In the genomic region with DNA sequence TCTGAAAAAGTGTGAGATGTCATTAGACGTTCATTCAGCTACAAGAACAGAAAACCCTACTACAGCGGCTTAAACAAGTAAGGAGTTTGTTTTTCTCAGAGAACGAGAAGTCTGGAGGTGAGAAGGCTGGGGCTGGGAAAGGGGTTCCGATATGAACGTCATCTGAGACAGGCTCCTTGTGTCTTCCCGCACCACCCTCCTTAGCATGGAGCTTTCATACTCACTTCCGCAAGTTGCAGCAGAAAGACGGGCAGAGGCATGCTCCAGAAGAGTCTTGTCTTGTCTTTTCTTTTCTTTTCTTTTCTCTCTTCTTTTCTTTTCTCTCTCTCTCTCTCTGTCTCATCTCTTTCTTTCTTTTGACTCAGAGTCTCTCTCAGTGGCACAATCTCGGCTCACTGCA, we compare ENCODE assay signal across 18 cellular contexts. TPM values are rescaled to one million over a fixed set of nuclear protein-coding genes. Genes with fewer than 3 reads are reported as not detected.
DNase-seq lines count a peak whose midpoint lies in the region; ATAC-seq, FAIRE-seq and TF ChIP-seq lines count a peak whose summit lies in the region.
"Had no signal": no experiment of that assay in that cellular context is flagged by ENCODE, and none has a peak within 500 bp of the region (broad histone marks: within the 10 kb centered on the region; RNA-seq: fewer than 3 reads in every experiment).

No MANE protein-coding gene starts in this region.

- no peaks in the 10 kb centered on the region for H3K79me2 ChIP-seq in endothelial cell of umbilical vein (ENCODE audit: control insufficient read depth, insufficient read depth, low read length)

- FAIRE-seq in endothelial cell of umbilical vein (lab: Jason Lieb, UNC) = peak; percentile 59
- FAIRE-seq: A549, GM18507 had no signal

- no peak overlapping the region for H3K9ac ChIP-seq in endothelial cell of umbilical vein (replicated peaks; ENCODE audit: extremely low read depth, insufficient read depth, low read length)
- H3K9ac ChIP-seq: GM23248 had no signal

- no peak for TF ChIP-seq POLR2A in endothelial cell of umbilical vein (IDR thresholded peaks at IDR 0.05; ENCODE audit: low read depth, low read length)

- H3K4me1 ChIP-seq in endothelial cell of umbilical vein (ENCODE audit: control insufficient read depth, extremely low read depth, insufficient read depth, low read length) (no peaks in the 10 kb centered on the region), foreskin keratinocyte (peaks cover 7% of the 10 kb centered on the region), right cardiac atrium (ENCODE audit: control insufficient read depth, insufficient read depth, low read length) (no peaks in the 10 kb centered on the region)
- H3K4me1 ChIP-seq: A549, BE2C had no signal

- H3K27me3 ChIP-seq in endothelial cell of umbilical vein (ENCODE audit: control insufficient read depth in 2 of 2, insufficient read depth in 2 of 2, low read length in 2 of 2) = peaks cover 4 to 12% of the 10 kb centered on the region in 2 experiments
- H3K27me3 ChIP-seq in foreskin keratinocyte = peaks cover 7% of the 10 kb centered on the region
- peaks cover 5% of the 10 kb centered on the region for H3K27me3 ChIP-seq in right cardiac atrium (ENCODE audit: control insufficient read depth, insufficient read depth)
- H3K27me3 ChIP-seq: BE2C had no signal

- H3K27ac ChIP-seq in VCaP (peak overlapping the region; percentile 97), endothelial cell of umbilical vein (ENCODE audit: insufficient read depth, low read depth, low read length) (no peak overlapping the region), foreskin keratinocyte (peak overlapping the region; percentile 66), right cardiac atrium (ENCODE audit: low read length) (no peak overlapping the region)
- H3K27ac ChIP-seq: A549, C4-2B, GM23248 had no signal

- H3K4me2 ChIP-seq in endothelial cell of umbilical vein (ENCODE audit: insufficient read depth, low read length) = no peak overlapping the region
- H3K4me2 ChIP-seq: A549 had no signal

- H2AFZ ChIP-seq in endothelial cell of umbilical vein (ENCODE audit: low read depth, low read length) = no peak overlapping the region
- H2AFZ ChIP-seq: GM23248 had no signal

- H3K27me3 Mint-ChIP-seq in naive thymus-derived CD8-positive, alpha-beta T cell = peaks cover 3 to 39% (median 27%) of the 10 kb centered on the region in 5 donors

- H3K9me3 Mint-ChIP-seq in naive thymus-derived CD8-positive, alpha-beta T cell = peaks cover 0 to 5% (median 0%) of the 10 kb centered on the region in 9 donors

- H3K36me3 Mint-ChIP-seq in naive thymus-derived CD8-positive, alpha-beta T cell = peaks cover 0 to 4% (median 0%) of the 10 kb centered on the region in 3 donors

- H3K4me1 Mint-ChIP-seq in naive thymus-derived CD8-positive, alpha-beta T cell = peaks cover 5 to 39% (median 26%) of the 10 kb centered on the region in 4 donors

- no peaks in the 10 kb centered on the region for H4K20me1 ChIP-seq in endothelial cell of umbilical vein (replicated peaks; ENCODE audit: control insufficient read depth, extremely low read depth, insufficient read depth, low read length)

- TF ChIP-seq CTCF in VCaP (conservative IDR thresholded peaks at IDR 0.05) (no peak), endothelial cell of umbilical vein (IDR thresholded peaks at IDR 0.05; ENCODE audit: extremely low read depth in 1 of 2, insufficient read depth in 1 of 2, low read depth in 1 of 2, low read length in 2 of 2) (no peak), foreskin keratinocyte (conservative IDR thresholded peaks at IDR 0.05) (no peak)

- H3K4me3 ChIP-seq in endothelial cell of umbilical vein (replicated peaks in 1 of 3; ENCODE audit: insufficient read depth in 1 of 3, low read depth in 1 of 3, low read length in 3 of 3) (no peak overlapping the region), right cardiac atrium (ENCODE audit: low read length) (no peak overlapping the region)
- H3K4me3 ChIP-seq: A549, GM12878, GM23248 had no signal

- DNase-seq in endothelial cell of umbilical vein (ENCODE audit: low read depth, low spot score) (no peak), foreskin keratinocyte (peak; percentile 28 to 64), right cardiac atrium (no peak), amygdala (lab: John Stamatoyannopoulos, UW) (no peak)
- no peak for DNase-seq in naive thymus-derived CD8-positive, alpha-beta T cell
- DNase-seq: BE2C; CD4-positive, alpha-beta memory T cell; DMS79; GM23248; H7 had no signal

- ATAC-seq in foreskin keratinocyte (peak; percentile 30), right cardiac atrium (no peak)
- ATAC-seq in naive thymus-derived CD8-positive, alpha-beta T cell = no peak
- ATAC-seq: A549, GM12878 had no signal

- H3K9me1 ChIP-seq in endothelial cell of umbilical vein (replicated peaks; ENCODE audit: control insufficient read depth, extremely low read depth, insufficient read depth, low read length) = no peaks in the 10 kb centered on the region

- no TSS peak for BruUV-seq in endothelial cell of umbilical vein (replicated peaks; lab: Mats Ljungman, UMichigan)

- no peaks in the 10 kb centered on the region for H3K36me3 ChIP-seq in endothelial cell of umbilical vein (ENCODE audit: control insufficient read depth in 2 of 2, extremely low read depth in 1 of 2, insufficient read depth in 2 of 2, low read length in 2 of 2)
- H3K36me3 ChIP-seq: BE2C had no signal

- CTCF ChIA-PET in endothelial cell of umbilical vein (lab: Charles Lee) = no interaction called here

- POLR2A ChIA-PET in endothelial cell of umbilical vein (lab: Charles Lee) = no interaction called here
- POLR2A ChIA-PET in naive thymus-derived CD8-positive, alpha-beta T cell (lab: Charles Lee) = no interaction called here

- no peak overlapping the region for H3K4me3 Mint-ChIP-seq in naive thymus-derived CD8-positive, alpha-beta T cell
- H3K4me3 Mint-ChIP-seq: CD4-positive, alpha-beta memory T cell had no signal

- H3K27ac Mint-ChIP-seq in naive thymus-derived CD8-positive, alpha-beta T cell = no peak overlapping the region

- dilution Hi-C loops in endothelial cell of umbilical vein (cut with MboI; ENCODE audit: extremely low pct_ligation_motif_present, low sequenced_read_pairs) = no loop called here

- H3K9me3 ChIP-seq in endothelial cell of umbilical vein (replicated peaks; ENCODE audit: control insufficient read depth, insufficient read depth, low read length) (no peaks in the 10 kb centered on the region), right cardiac atrium (ENCODE audit: control insufficient read depth, low read length) (no peaks in the 10 kb centered on the region)
- H3K9me3 ChIP-seq: A549, BE2C had no signal

- intact Hi-C loops in endothelial cell of umbilical vein (cut with micrococcal nuclease) = no loop called here
- intact Hi-C loops in right cardiac atrium (cut with DNase I) = no loop called here

- WGBS in right cardiac atrium = 82% methylated on average over 9 of the region's 9 CpGs

TF ChIP-seq in endothelial cell of umbilical vein, 7 proteins besides CTCF, POLR2A, EP300 and RAD21:
- TF ChIP-seq GATA2 (IDR thresholded peaks at IDR 0.05; ENCODE audit: insufficient read depth, insufficient read length, low read depth, low read length) (no peak), FOS (IDR thresholded peaks at IDR 0.05; ENCODE audit: borderline replicate concordance, insufficient read depth, low read length) (no peak), MYC (IDR thresholded peaks at IDR 0.05; ENCODE audit: low read depth, low read length) (no peak), POLR2AphosphoS5 (IDR thresholded peaks at IDR 0.05; ENCODE audit: insufficient read depth, low read depth, low read length) (no peak)
- TF ChIP-seq, protein P1, sequence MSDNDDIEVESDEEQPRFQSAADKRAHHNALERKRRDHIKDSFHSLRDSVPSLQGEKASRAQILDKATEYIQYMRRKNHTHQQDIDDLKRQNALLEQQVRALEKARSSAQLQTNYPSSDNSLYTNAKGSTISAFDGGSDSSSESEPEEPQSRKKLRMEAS (IDR thresholded peaks at IDR 0.05; ENCODE audit: insufficient read depth, insufficient read length) = no peak
TF ChIP-seq in endothelial cell of umbilical vein: peak in this region for 0.

RNA-seq across cellular contexts. Expression of a gene that starts 3.6 kb away (rescaled TPM):
- total RNA-seq in endothelial cell of umbilical vein = not detected in 2 replicates
- polyA plus RNA-seq in endothelial cell of umbilical vein = 0.08 and 0.18 TPM in 2 replicates
- 0.10 TPM in 1 of 2 replicates, not detected in the other for polyA plus RNA-seq in endothelial cell of umbilical vein (2011; cell fraction: cytosol; rRNA removed)
- not detected in 2 replicates for polyA plus RNA-seq in endothelial cell of umbilical vein (2011; cell fraction: nucleus; rRNA removed)
- polyA plus RNA-seq in endothelial cell of umbilical vein (2012) = 0.16 and 0.64 TPM in 2 replicates
- 0.39 TPM in 1 of 2 replicates, not detected in the other for polyA minus RNA-seq in endothelial cell of umbilical vein
- 5.9 TPM for polyA minus RNA-seq in endothelial cell of umbilical vein (2011; cell fraction: cytosol; rRNA and poly(A)+ RNA removed)
- polyA minus RNA-seq in endothelial cell of umbilical vein (2011; cell fraction: nucleus; rRNA and poly(A)+ RNA removed) = not detected in 2 replicates
- total RNA-seq in foreskin keratinocyte = 0.28 and 0.44 TPM in 2 replicates
- 0.46 and 0.59 TPM in 2 replicates for polyA plus RNA-seq in foreskin keratinocyte
- not detected for total RNA-seq in right cardiac atrium
- not detected for polyA plus RNA-seq in right cardiac atrium
- 1 to 10 TPM; 4.7 to 6.1 TPM for total RNA-seq in naive thymus-derived CD8-positive, alpha-beta T cell
- polyA plus RNA-seq in naive thymus-derived CD8-positive, alpha-beta T cell = 1 to 10 TPM in 2 of 3 donors, under 1 TPM in 1; 0.96 to 1.7 (median 1.1) TPM
- total RNA-seq: G401, GM23248, HT1080 had no signal
- polyA plus RNA-seq: AG04450, GM23248 had no signal

Comparison
In these comparisons a context has a peak if more than half of its experiments do, and no peak if none do; other contexts are left out.
1. H3K27ac ChIP-seq: peak in VCaP (single experiment) and foreskin keratinocyte (single experiment); none in endothelial cell of umbilical vein (single experiment) and right cardiac atrium (single experiment).
2. DNase-seq: peak in foreskin keratinocyte (2 of 2); none in endothelial cell of umbilical vein (single experiment), right cardiac atrium (0 of 3), naive thymus-derived CD8-positive, alpha-beta T cell (0 of 10) and amygdala (0 of 56).